Comparison of ENCODE assay signal across 14 cellular contexts in genomic region chr5:90612930-90613329, GRCh38. TPM values are rescaled to one million over a fixed set of nuclear protein-coding genes. Genes with fewer than 3 reads are reported as not detected.
DNase-seq lines count a peak whose midpoint lies in the region; ATAC-seq and TF ChIP-seq lines count a peak whose summit lies in the region.
"Had no signal": no experiment of that assay in that cellular context is flagged by ENCODE, and none has a peak within 500 bp of the region (broad histone marks: within the 10 kb centered on the region; RNA-seq: fewer than 3 reads in every experiment).

No MANE protein-coding gene starts in this region.

- no peaks in the 10 kb centered on the region for H3K9me3 ChIP-seq in lung (ENCODE audit: control insufficient read depth in 2 of 2, insufficient read depth in 1 of 2, low read length in 1 of 2)
- H3K9me3 ChIP-seq: adrenal gland had no signal

- WGBS in lung, 2 donors = 24 to 42% methylated on average over 1 of the region's 1 CpG

- H3K79me2 ChIP-seq in GM23338 (replicated peaks; ENCODE audit: insufficient read depth) = peaks cover 71% of the 10 kb centered on the region

- H3K4me1 ChIP-seq in GM23338 (ENCODE audit: insufficient read depth) = peaks cover 23% of the 10 kb centered on the region
- H3K4me1 ChIP-seq in lung (ENCODE audit: control insufficient read depth in 2 of 2, insufficient read depth in 2 of 2, low read length in 2 of 2) = no peaks in the 10 kb centered on the region
- H3K4me1 ChIP-seq: adrenal gland had no signal

- no peak for TF ChIP-seq CTCF in GM23338 (conservative IDR thresholded peaks at IDR 0.05; ENCODE audit: low read depth in 2 of 2)
- no peak for TF ChIP-seq CTCF in lung (IDR thresholded peaks at IDR 0.05; ENCODE audit: control extremely low read depth, extremely low read depth)
- TF ChIP-seq CTCF in brain microvascular endothelial cell (IDR thresholded peaks at IDR 0.05; ENCODE audit: low read depth, low read length, missing control alignments) = no peak

- H3K4me3 Mint-ChIP-seq in GM23338 = no peak overlapping the region

- H3K27ac ChIP-seq in GM23338 (ENCODE audit: low read depth) (peak overlapping the region; percentile 73), lung (ENCODE audit: low read depth in 1 of 2, low read length in 1 of 2) (no peak overlapping the region), brain microvascular endothelial cell (no peak overlapping the region)
- H3K27ac ChIP-seq: adrenal gland had no signal

- H3K27me3 ChIP-seq in GM23338 (ENCODE audit: insufficient read depth) = no peaks in the 10 kb centered on the region
- H3K27me3 ChIP-seq in lung (ENCODE audit: control insufficient read depth, insufficient read depth) = no peaks in the 10 kb centered on the region
- no peaks in the 10 kb centered on the region for H3K27me3 ChIP-seq in brain microvascular endothelial cell (replicated peaks)
- H3K27me3 ChIP-seq: adrenal gland had no signal

- H2AFZ ChIP-seq in GM23338 = no peak overlapping the region

- H3K36me3 ChIP-seq in GM23338 (ENCODE audit: insufficient read depth) (no peaks in the 10 kb centered on the region), lung (ENCODE audit: control insufficient read depth in 2 of 2, insufficient read depth in 2 of 2, low read length in 2 of 2) (no peaks in the 10 kb centered on the region), brain microvascular endothelial cell (replicated peaks) (no peaks in the 10 kb centered on the region)
- H3K36me3 ChIP-seq: adrenal gland had no signal

- H3F3A ChIP-seq in GM23338 (replicated peaks; ENCODE audit: low read depth) = no peaks in the 10 kb centered on the region

- peak; percentile 90 for ATAC-seq in GM19025 (IDR thresholded peaks at IDR 0.05; ENCODE audit: low read depth, unreplicated experiment)
- no peak for ATAC-seq in GM23338
- ATAC-seq in HG03354 (IDR thresholded peaks at IDR 0.05; ENCODE audit: poor library complexity, severe bottlenecking, unreplicated experiment) = peak; percentile 92
- peak; percentile 47 for ATAC-seq in lung (ENCODE audit: insufficient read depth, low FRiP score)
- no peak for ATAC-seq in esophagus mucosa
- ATAC-seq: HCT116, left colon had no signal

- H3K9me3 Mint-ChIP-seq in GM23338 = no peaks in the 10 kb centered on the region

- H3K4me1 Mint-ChIP-seq in GM23338 = peaks cover 32% of the 10 kb centered on the region

- H4K20me1 ChIP-seq in GM23338 (replicated peaks; ENCODE audit: insufficient read depth) = 0 out of 2 replicates have a peak, but pooled peaks cover 9% of the 10 kb centered on the region

- H3K9me2 ChIP-seq in GM23338 (ENCODE audit: insufficient read depth) = no peaks in the 10 kb centered on the region

- no peak overlapping the region for H3K4me3 ChIP-seq in GM23338
- no peak overlapping the region for H3K4me3 ChIP-seq in lung
- H3K4me3 ChIP-seq in brain microvascular endothelial cell (ENCODE audit: low read depth, low read length) = no peak overlapping the region
- H3K4me3 ChIP-seq: adrenal gland had no signal

- in situ Hi-C loops in brain microvascular endothelial cell (cut with HindIII; ENCODE audit: low pct_ligation_motif_present, low sequenced_read_pairs) = no loop called here

- H3K27ac Mint-ChIP-seq in GM23338 = peak overlapping the region; percentile 35

- no peak overlapping the region for H3K4me2 ChIP-seq in GM23338

- peaks cover 7% of the 10 kb centered on the region; the same call in 2 of the 3 replicates for H3K36me3 Mint-ChIP-seq in GM23338 (ENCODE audit: low read depth)

- no peaks in the 10 kb centered on the region for H3K27me3 Mint-ChIP-seq in GM23338 (ENCODE audit: insufficient read depth, low read depth, poor library complexity)

- DNase-seq in GM23338 (ENCODE audit: low spot score) = no peak
- DNase-seq in lung (ENCODE audit: low spot score) = no peak
- DNase-seq in T1000 (lab: John Stamatoyannopoulos, UW) = no peak
- DNase-seq in brain microvascular endothelial cell = no peak
- DNase-seq in NCI-H1105 treated with DMSO at 0.1 percent for 48 hours (lab: John Stamatoyannopoulos, UW) = no peak
- DNase-seq: adrenal gland, Calu3, left colon, NCI-H2081 treated with DMSO at 0.1 percent for 48 hours, SHP77 treated with DMSO at 0.1 percent for 48 hours had no signal

TF ChIP-seq in GM23338, 12 proteins besides CTCF, POLR2A, EP300 and RAD21 (continues in another document):
- TF ChIP-seq REST (IDR thresholded peaks at IDR 0.05; ENCODE audit: unreplicated experiment) (no peak), NANOG (IDR thresholded peaks at IDR 0.05; ENCODE audit: borderline replicate concordance) (no peak), ZNF331 (CRISPR knock-in tag; IDR thresholded peaks at IDR 0.05; ENCODE audit: low read depth) (no peak), STAT1 (IDR thresholded peaks at IDR 0.05; ENCODE audit: unreplicated experiment) (no peak), JUNB (IDR thresholded peaks at IDR 0.05; ENCODE audit: unreplicated experiment) (no peak)

RNA-seq across cellular contexts. Expression of gene ADGRV1, which starts 54.3 kb away (rescaled TPM):
- total RNA-seq in GM23338 (2014; rRNA removed; shearing (Covaris generic)) = 139 and 149 TPM in 2 replicates
- polyA plus RNA-seq in GM23338 (2016; fragmentation: Nextera tagmentation; extraction: Ambion mirVana) = 39.4 and 46.1 TPM in 2 replicates
- 10 to 100 TPM; 39.9 to 66.2 TPM for total RNA-seq in lung
- 10 to 100 TPM in 1 of 2 donors, 1 to 10 TPM in 1; 3.6 to 16.5 TPM for polyA plus RNA-seq in lung
- total RNA-seq in esophagus mucosa = 3.7 TPM

Comparison
In these comparisons a context has a peak if more than half of its experiments do, and no peak if none do; other contexts are left out.
1. ATAC-seq: peak in GM19025 (single experiment), HG03354 (single experiment) and lung (single experiment); none in GM23338 (single experiment) and esophagus mucosa (single experiment).